ENCODE assay signal across 3 cellular contexts in genomic region chr20:9985281-9985680, GRCh38.
TF ChIP-seq lines count a peak whose summit lies in the region.

No MANE protein-coding gene starts in this region.

TF ChIP-seq in SK-N-SH treated with all-trans-retinoic acid at 6 μM for 48 hours, 23 proteins besides CTCF, POLR2A, EP300 and RAD21:
- TF ChIP-seq TSHZ2 (CRISPR knock-in tag; IDR thresholded peaks at IDR 0.05), result no peak
- TF ChIP-seq ISL1 (CRISPR knock-in tag; IDR thresholded peaks at IDR 0.05), result peak; percentile 91
- TF ChIP-seq TOX (CRISPR knock-in tag; IDR thresholded peaks at IDR 0.05; ENCODE audit: borderline replicate concordance), result peak; percentile 57; the same call in 1 of the 2 replicates
- no peak for TF ChIP-seq ZFP3 (CRISPR knock-in tag; IDR thresholded peaks at IDR 0.05)
- TF ChIP-seq ZFP30 (CRISPR knock-in tag; IDR thresholded peaks at IDR 0.05), result no peak
- peak; percentile 73; the same call in 1 of the 2 replicates for TF ChIP-seq POU6F1 (CRISPR knock-in tag; IDR thresholded peaks at IDR 0.05; ENCODE audit: borderline replicate concordance, low read depth)

TF ChIP-seq in SK-N-SH, 30 proteins besides CTCF, POLR2A, EP300 and RAD21 (continued from another document):
- TF ChIP-seq IRF3 (IDR thresholded peaks at IDR 0.05; ENCODE audit: low read depth, low read length) (no peak), NFIC (IDR thresholded peaks at IDR 0.05; ENCODE audit: borderline replicate concordance) (no peak), SMC3 (IDR thresholded peaks at IDR 0.05; ENCODE audit: low read depth, low read length) (no peak), JUND (IDR thresholded peaks at IDR 0.05) (no peak)

TF ChIP-seq in A549, 52 proteins besides CTCF, POLR2A, EP300 and RAD21 (continued from another document):
- TF ChIP-seq PBX3 (IDR thresholded peaks at IDR 0.05), result no peak
- TF ChIP-seq MAZ (IDR thresholded peaks at IDR 0.05; ENCODE audit: borderline replicate concordance, low read depth, low read length), result no peak
- no peak for TF ChIP-seq RCOR1 (IDR thresholded peaks at IDR 0.05; ENCODE audit: low read depth, low read length)
- TF ChIP-seq MAX (IDR thresholded peaks at IDR 0.05), result no peak
- TF ChIP-seq TFCP2L1 (CRISPR knock-in tag; IDR thresholded peaks at IDR 0.05), result no peak
- no peak for TF ChIP-seq HEYL (CRISPR knock-in tag; IDR thresholded peaks at IDR 0.05)
